34 cellular contexts compared by ENCODE assay signal in genomic region chrY:8809076-8809475, GRCh38.
"Had no signal": no experiment of that assay in that cellular context is flagged by ENCODE, and none has a peak within 500 bp of the region (broad histone marks: within the 10 kb centered on the region; RNA-seq: fewer than 3 reads in every experiment).

No MANE protein-coding gene starts in this region.

- DNase-seq: activated B cell treated with CpG ODN at 0.5 μM for 24 hours; activated CD4-positive, alpha-beta memory T cell treated with anti-CD3 and anti-CD28 coated beads, Interleukin-2, amount 10 ng/mL, durations not matched to agents 7 days and 5 days; activated CD4-positive, alpha-beta T cell treated with anti-CD3 and anti-CD28 coated beads for 1 hour; activated CD4-positive, alpha-beta T cell treated with anti-CD3 and anti-CD28 coated beads for 48 hours; activated CD8-positive, alpha-beta memory T cell treated with anti-CD3 and anti-CD28 coated beads for 24 hours; activated CD8-positive, alpha-beta memory T cell treated with anti-CD3 and anti-CD28 coated beads, Interleukin-2, amount 10 ng/mL, durations not matched to agents 7 days and 5 days; activated CD8-positive, alpha-beta memory T cell treated with anti-CD3 and anti-CD28 coated beads, Interleukin-2, amount 50 U/mL, for 48 hours; activated effector memory CD4-positive, alpha-beta T cell treated with Interleukin-2 at 50 U/mL for 16 hours; activated naive CD4-positive, alpha-beta T cell treated with anti-CD3 and anti-CD28 coated beads, Interleukin-2, amount 10 ng/mL, durations not matched to agents 7 days and 5 days; activated naive CD8-positive, alpha-beta T cell treated with anti-CD3 and anti-CD28 coated beads for 36 hours; activated T-cell treated with anti-CD3 and anti-CD28 coated beads, Interleukin-2, amount 50 U/mL, for 48 hours; amniotic stem cell; aorta; brain microvascular endothelial cell; cerebellar nuclear complex; Karpas-422; MM.1S; MV-4-11; NCI-H1092; NCI-H1417; NCI-H146; NCI-H187; NCI-H2029 treated with DMSO at 0.1 percent for 48 hours; NCI-H2107; NCI-H510A; NCI-H526; NCI-H748 treated with DMSO at 0.1 percent for 48 hours; NK-92 treated with Interleukin-12 subunit alpha and Interleukin-12 subunit beta, amount 100 ng/mL, for 24 hours; PC-3; Peyer's patch; Right ventricle myocardium superior had no signal

- H3K27me3 ChIP-seq: brain microvascular endothelial cell, Peyer's patch had no signal

- H3K4me1 ChIP-seq: Peyer's patch had no signal

- H3K9me3 ChIP-seq: Peyer's patch had no signal

- H3K27ac ChIP-seq: brain microvascular endothelial cell, Peyer's patch, RWPE1, SK-N-MC, VCaP had no signal

- H3K4me3 ChIP-seq: Peyer's patch, SK-N-MC had no signal

- H3K36me3 ChIP-seq: brain microvascular endothelial cell, Peyer's patch had no signal

- ATAC-seq: activated CD8-positive, alpha-beta memory T cell treated with anti-CD3 and anti-CD28 coated beads, Interleukin-2, amount 10 ng/mL, durations not matched to agents 7 days and 5 days; PC-3 had no signal
